ENCODE assay signal across 8 cellular contexts in the genomic region with DNA sequence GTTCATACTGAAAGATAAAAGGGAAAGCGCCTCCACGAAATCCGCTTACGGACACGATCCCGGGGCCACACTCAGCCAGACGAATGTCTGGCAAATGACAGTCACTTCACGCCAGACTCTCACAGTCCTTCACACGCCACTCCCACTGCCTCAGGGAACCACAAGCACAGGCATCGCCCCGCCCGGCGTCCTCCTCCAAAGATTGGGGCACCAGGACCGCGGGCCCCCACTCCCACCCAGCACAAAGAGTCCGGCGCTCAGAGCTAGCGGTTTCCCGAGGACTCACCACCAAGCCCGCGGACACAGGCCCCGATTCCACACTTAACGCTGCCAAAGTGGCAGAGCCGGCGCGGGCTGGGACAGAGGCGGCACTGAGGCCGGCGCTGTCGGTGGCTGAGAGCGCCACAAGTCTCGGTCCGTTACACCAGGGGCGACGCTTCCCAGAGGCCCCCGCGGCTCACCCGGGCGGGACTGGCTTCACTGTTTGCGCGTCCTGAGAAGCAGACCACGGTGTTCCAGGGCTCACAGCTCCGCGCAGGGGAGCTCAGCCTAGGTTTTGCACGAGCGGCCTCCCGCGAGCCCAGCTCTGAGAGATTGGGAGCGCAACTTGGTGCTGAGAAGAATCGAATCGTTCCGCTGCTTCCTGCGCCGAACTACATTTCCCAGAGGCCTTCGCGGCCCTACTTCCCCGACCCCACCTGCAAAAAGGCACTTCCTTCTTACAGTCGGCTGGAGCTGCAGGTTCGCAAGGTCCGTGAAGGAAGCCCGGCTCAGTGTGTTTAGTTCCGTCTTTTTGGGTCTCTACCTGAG. TPM values are rescaled to one million over a fixed set of nuclear protein-coding genes. Genes with fewer than 3 reads are reported as not detected.
A peak's percentile ranks its signal among the peaks of the same experiment; 100 is the strongest.
DNase-seq lines count a peak whose midpoint lies in the region; ATAC-seq and TF ChIP-seq lines count a peak whose summit lies in the region.

Gene ZNF569, minus strand, starts transcription at position 647 of the 810 bp plus-strand sequence. CDS start 22,523 bp downstream, outside the sequence.

- no peak for TF ChIP-seq CTCF in fibroblast of the aortic adventitia (IDR thresholded peaks at IDR 0.05; ENCODE audit: insufficient read depth, low read length)

- H3K27ac Mint-ChIP-seq in natural killer cell treated with Interleukin-12 subunit alpha and Interleukin-12 subunit beta and Interleukin-15 and Interleukin-18, amount 100 ng/mL, for 72 hours = peak within 1 kb of the TSS; percentile 83 to 91

- peak within 1 kb of the TSS; percentile 97 for H3K4me3 Mint-ChIP-seq in natural killer cell treated with Interleukin-12 subunit alpha and Interleukin-12 subunit beta and Interleukin-15 and Interleukin-18, amount 100 ng/mL, for 72 hours

- ATAC-seq in GM21717 (IDR thresholded peaks at IDR 0.05; ENCODE audit: unreplicated experiment) = peak; percentile 68
- ATAC-seq in natural killer cell treated with Interleukin-12 subunit alpha and Interleukin-12 subunit beta and Interleukin-15 and Interleukin-18, amount 100 ng/mL, for 72 hours = peak; percentile 84 to 86

- H3K36me3 Mint-ChIP-seq in natural killer cell treated with Interleukin-12 subunit alpha and Interleukin-12 subunit beta and Interleukin-15 and Interleukin-18, amount 100 ng/mL, for 72 hours = peaks cover 27% of the 10 kb centered on the region

- H3K4me3 ChIP-seq in fibroblast of the aortic adventitia (ENCODE audit: low read depth, low read length) = peak within 1 kb of the TSS; percentile 88

- DNase-seq in DMS53 (lab: John Stamatoyannopoulos, UW) (peak; percentile 98), KG1 (lab: John Stamatoyannopoulos, UW) (peak; percentile 77), RPMI8226 (peak; percentile 88), fibroblast of the aortic adventitia (ENCODE audit: low read depth) (peak; percentile 95)
- peak; percentile 85 for DNase-seq in activated effector memory CD4-positive, alpha-beta T cell treated with Interleukin-2 at 50 U/mL for 16 hours
- peak; percentile 92 for DNase-seq in natural killer cell treated with Interleukin-12 subunit alpha and Interleukin-12 subunit beta and Interleukin-15 and Interleukin-18, amount 100 ng/mL, for 72 hours (ENCODE audit: low spot score)
- DNase-seq in stimulated activated naive CD4-positive, alpha-beta T cell treated with Interleukin-2 at 50 U/mL for 16 hours (lab: John Stamatoyannopoulos, UW) = peak; percentile 89

- no peaks in the 10 kb centered on the region for H3K27me3 Mint-ChIP-seq in natural killer cell treated with Interleukin-12 subunit alpha and Interleukin-12 subunit beta and Interleukin-15 and Interleukin-18, amount 100 ng/mL, for 72 hours

- H3K4me1 Mint-ChIP-seq in natural killer cell treated with Interleukin-12 subunit alpha and Interleukin-12 subunit beta and Interleukin-15 and Interleukin-18, amount 100 ng/mL, for 72 hours (ENCODE audit: low read depth in 2 of 2) = peaks cover 28 to 32% of the 10 kb centered on the region in 2 donors

- peaks cover 8% of the 10 kb centered on the region for H3K9me3 Mint-ChIP-seq in natural killer cell treated with Interleukin-12 subunit alpha and Interleukin-12 subunit beta and Interleukin-15 and Interleukin-18, amount 100 ng/mL, for 72 hours

RNA-seq across cellular contexts. Expression of gene ZNF569, which starts in this region (rescaled TPM):
- total RNA-seq in fibroblast of the aortic adventitia (ENCODE audit: low replicate concordance) = 7.3 and 8.4 TPM in 2 replicates
- total RNA-seq in natural killer cell treated with Interleukin-12 subunit alpha and Interleukin-12 subunit beta and Interleukin-15 and Interleukin-18, amount 100 ng/mL, for 72 hours = 1 to 10 TPM; 3.6 to 6.2 TPM

Comparison
In these comparisons a context has a peak if more than half of its experiments do, and no peak if none do; other contexts are left out.
1. Peak in every context shown above with its lines: DNase-seq, ATAC-seq and H3K4me3 ChIP-seq.